In the genomic region with DNA sequence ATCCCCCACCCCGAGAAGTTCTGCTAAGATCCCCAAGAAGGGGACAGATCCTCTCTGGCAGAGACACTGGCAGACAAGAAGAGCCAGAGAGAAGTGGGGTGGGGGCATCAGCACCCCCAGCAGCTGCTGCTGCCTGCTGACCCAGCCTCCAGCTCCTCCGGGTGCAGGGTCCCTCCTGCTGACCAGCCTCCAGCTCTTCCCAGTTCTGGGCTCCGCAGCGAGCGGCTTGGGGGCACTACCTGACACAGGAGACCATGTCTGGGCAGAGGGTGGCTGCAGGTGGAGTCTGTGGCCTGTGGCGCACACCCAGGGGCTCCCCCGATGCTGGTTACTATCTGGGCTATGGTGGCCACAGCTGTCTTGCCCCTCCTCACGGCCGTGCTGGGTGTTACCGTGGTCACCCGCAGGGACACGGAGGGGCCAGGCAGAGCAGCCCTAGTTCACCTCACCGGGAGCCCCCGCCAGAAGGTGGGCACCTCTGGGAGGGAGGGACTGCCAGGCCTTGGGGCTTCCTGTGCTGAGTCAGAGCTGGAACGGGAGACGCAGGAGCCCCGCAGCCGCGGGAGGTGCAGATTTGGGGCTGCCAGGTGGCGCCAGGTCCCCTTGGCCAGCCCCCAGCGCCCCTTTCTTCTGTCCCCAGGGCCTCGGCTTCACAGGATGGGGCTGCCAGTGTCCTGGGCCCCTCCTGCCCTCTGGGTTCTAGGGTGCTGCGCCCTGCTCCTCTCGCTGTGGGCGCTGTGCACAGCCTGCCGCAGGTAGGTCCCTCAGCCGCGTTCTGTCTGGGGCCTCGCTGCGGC, we compare ENCODE assay signal across 1 cellular context.
TF ChIP-seq lines count a peak whose summit lies in the region.

No MANE protein-coding gene starts in this region.

TF ChIP-seq in H1, 55 proteins besides CTCF, POLR2A, EP300 and RAD21:
- no peak for TF ChIP-seq SP1 (IDR thresholded peaks at IDR 0.05; ENCODE audit: low read depth, low read length)
- TF ChIP-seq EZH2 (IDR thresholded peaks at IDR 0.05; ENCODE audit: low read depth, low read length, severe bottlenecking) = no peak
- no peak for TF ChIP-seq KDM4A (IDR thresholded peaks at IDR 0.05; ENCODE audit: low read depth, low read length, severe bottlenecking)
- no peak for TF ChIP-seq SP4 (IDR thresholded peaks at IDR 0.05; ENCODE audit: low read length)
- TF ChIP-seq CREB1 (IDR thresholded peaks at IDR 0.05) = no peak
- TF ChIP-seq SRF (IDR thresholded peaks at IDR 0.05; ENCODE audit: low read depth, low read length) = no peak
- no peak for TF ChIP-seq TBP (IDR thresholded peaks at IDR 0.05; ENCODE audit: low read depth, low read length)
- no peak for TF ChIP-seq TAF7 (optimal IDR thresholded peaks at IDR 0.05; ENCODE audit: borderline replicate concordance, low read depth, low read length)
- no peak for TF ChIP-seq SIX5 (IDR thresholded peaks at IDR 0.05; ENCODE audit: low read depth, low read length)
- TF ChIP-seq CEBPB (IDR thresholded peaks at IDR 0.05; ENCODE audit: low read depth, low read length) = no peak
- no peak for TF ChIP-seq KDM1A (IDR thresholded peaks at IDR 0.05; ENCODE audit: borderline replicate concordance, low read length)
- no peak for TF ChIP-seq FOSL1 (IDR thresholded peaks at IDR 0.05; ENCODE audit: insufficient read depth, low read depth, low read length)
- TF ChIP-seq CHD2 (IDR thresholded peaks at IDR 0.05; ENCODE audit: low read length) = no peak
- TF ChIP-seq RNF2 (IDR thresholded peaks at IDR 0.05; ENCODE audit: borderline replicate concordance, low read depth, low read length, missing control alignments, poor library complexity, severe bottlenecking) = no peak
- no peak for TF ChIP-seq BRCA1 (IDR thresholded peaks at IDR 0.05; ENCODE audit: low read depth, low read length)
- TF ChIP-seq PHF8 (conservative IDR thresholded peaks at IDR 0.05; ENCODE audit: low read depth, low read length) = no peak
- no peak for TF ChIP-seq GTF2F1 (IDR thresholded peaks at IDR 0.05; ENCODE audit: borderline replicate concordance, low read depth, low read length)
- no peak for TF ChIP-seq ZNF274 (IDR thresholded peaks at IDR 0.05; ENCODE audit: borderline replicate concordance, extremely low read depth, low read length)
- no peak for TF ChIP-seq SIN3A (conservative IDR thresholded peaks at IDR 0.05 in 1 of 2, IDR thresholded peaks at IDR 0.05 in 1 of 2; ENCODE audit: low read depth in 1 of 2, low read length in 2 of 2)
- TF ChIP-seq EGR1 (IDR thresholded peaks at IDR 0.05; ENCODE audit: borderline replicate concordance, low read depth, low read length) = no peak
